Comparison of ENCODE assay signal across 27 cellular contexts in the genomic region with DNA sequence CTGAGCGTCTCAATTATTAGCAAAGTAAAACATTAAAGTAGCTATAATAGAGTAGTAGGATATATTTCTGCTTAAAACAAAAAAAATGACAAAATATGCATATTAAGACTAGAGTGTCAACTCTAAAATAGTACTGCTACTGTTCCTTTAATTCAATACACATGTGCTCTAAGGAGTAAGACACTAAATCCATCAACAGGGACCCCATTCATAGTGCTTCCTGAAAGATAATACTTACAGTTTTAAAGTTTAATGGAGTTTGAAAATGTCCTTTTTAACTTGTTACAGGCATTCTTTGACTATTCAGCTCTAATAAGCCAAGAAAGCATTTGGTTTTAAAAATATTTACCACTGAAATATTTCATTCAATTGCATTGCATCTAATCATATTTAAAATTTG.
"Had no signal": no experiment of that assay in that cellular context is flagged by ENCODE, and none has a peak within 500 bp of the region (broad histone marks: within the 10 kb centered on the region; RNA-seq: fewer than 3 reads in every experiment).

No MANE protein-coding gene starts in this region.

- H3K79me2 ChIP-seq: parathyroid adenoma had no signal

- H3K36me3 ChIP-seq: left lung, lower lobe of right lung, neutrophil, right atrium auricular region, right lobe of liver, stomach, thyroid gland, transverse colon, upper lobe of right lung had no signal

- H3K27ac Mint-ChIP-seq: naive B cell; natural killer cell; stimulated activated naive B cell treated with anti-CD40 and anti-IgM and Interleukin-4, amounts not matched to agents 10 μg/mL and 1 μg/mL and 100 μg/mL, for 72 hours had no signal

- H3K4me3 Mint-ChIP-seq: naive B cell; natural killer cell; neural crest cell; stimulated activated naive B cell treated with anti-CD40 and anti-IgM and Interleukin-4, amounts not matched to agents 10 μg/mL and 1 μg/mL and 100 μg/mL, for 72 hours had no signal

- H3K36me3 Mint-ChIP-seq: naive B cell; natural killer cell; stimulated activated naive B cell treated with anti-CD40 and anti-IgM and Interleukin-4, amounts not matched to agents 10 μg/mL and 1 μg/mL and 100 μg/mL, for 72 hours had no signal

- H3K4me3 ChIP-seq: left lung, lower lobe of right lung, right atrium auricular region, right lobe of liver, stomach, testis, thyroid gland, transverse colon, upper lobe of right lung had no signal

- H2AFZ ChIP-seq: parathyroid adenoma had no signal

- H3K4me1 Mint-ChIP-seq: naive B cell; natural killer cell; stimulated activated naive B cell treated with anti-CD40 and anti-IgM and Interleukin-4, amounts not matched to agents 10 μg/mL and 1 μg/mL and 100 μg/mL, for 72 hours had no signal

- H3K4me1 ChIP-seq: left lung, lower lobe of right lung, parathyroid adenoma, right atrium auricular region, right lobe of liver, stomach, testis, thyroid gland, transverse colon, upper lobe of right lung had no signal

- H3K9ac ChIP-seq: parathyroid adenoma had no signal

- DNase-seq: head of caudate nucleus; hippocampal formation; kidney glomerular epithelial cell; left cardiac atrium; left lung; lower lobe of right lung; mammary epithelial cell; mesenchymal stem cell; naive B cell; natural killer cell; occipital lobe; right lobe of liver; stimulated activated CD4-positive, alpha-beta T cell treated with anti-CD3 and anti-CD28 coated beads, Interleukin-12 subunit alpha, Interleukin-12 subunit beta, amount 100 ng/mL, for 4 hours; stimulated activated CD4-positive, alpha-beta T cell treated with anti-CD3 and anti-CD28 coated beads, Interleukin-15, amount 100 ng/mL, for 24 hours; stimulated activated CD4-positive, alpha-beta T cell treated with anti-CD3 and anti-CD28 coated beads, Interleukin-2, amount 100 ng/mL, for 24 hours; stimulated activated CD4-positive, alpha-beta T cell treated with anti-CD3 and anti-CD28 coated beads, Interleukin-4, amount 100 ng/mL, for 1 hour; stimulated activated naive B cell treated with anti-CD40 and anti-IgM and Interleukin-4, amounts not matched to agents 10 μg/mL and 1 μg/mL and 100 μg/mL, for 72 hours; stimulated activated naive CD8-positive, alpha-beta T cell treated with anti-CD3 and anti-CD28 coated beads, Interleukin-15, Interleukin-2, amounts not matched to agents 100 U/mL and 50 U/mL, for 24 hours; stomach; testis; thyroid gland; transverse colon; upper lobe of right lung had no signal

- H3K9me3 ChIP-seq: left lung, lower lobe of right lung, neutrophil, right atrium auricular region, right lobe of liver, stomach, testis, thyroid gland, transverse colon, upper lobe of right lung had no signal

- H3K27me3 Mint-ChIP-seq: naive B cell; stimulated activated naive B cell treated with anti-CD40 and anti-IgM and Interleukin-4, amounts not matched to agents 10 μg/mL and 1 μg/mL and 100 μg/mL, for 72 hours had no signal

- H3K27me3 ChIP-seq: left lung, neutrophil, right atrium auricular region, right lobe of liver, stomach, testis, thyroid gland, transverse colon, upper lobe of right lung had no signal

- H3K27ac ChIP-seq: left lung, lower lobe of right lung, neutrophil, parathyroid adenoma, right atrium auricular region, right lobe of liver, stomach, testis, thyroid gland, transverse colon, upper lobe of right lung had no signal

- H3K9me3 Mint-ChIP-seq: neural crest cell; stimulated activated naive B cell treated with anti-CD40 and anti-IgM and Interleukin-4, amounts not matched to agents 10 μg/mL and 1 μg/mL and 100 μg/mL, for 72 hours had no signal
